In genomic region chr16:15653227-15653626, GRCh38 we compare ENCODE assay signal across 1 cellular context.
TF ChIP-seq lines count a peak whose summit lies in the region.

No MANE protein-coding gene starts in this region.

TF ChIP-seq in SK-N-SH, 30 proteins besides CTCF, POLR2A, EP300 and RAD21 (continued from another document):
- TF ChIP-seq USF2 (IDR thresholded peaks at IDR 0.05; ENCODE audit: borderline replicate concordance, low read depth, low read length) (no peak), EZH2phosphoT487 (IDR thresholded peaks at IDR 0.05; ENCODE audit: borderline replicate concordance, low read depth) (no peak), IRF3 (IDR thresholded peaks at IDR 0.05; ENCODE audit: low read depth, low read length) (no peak), YY1 (IDR thresholded peaks at IDR 0.05; ENCODE audit: low read depth) (no peak), MEF2A (IDR thresholded peaks at IDR 0.05; ENCODE audit: borderline replicate concordance, low read depth) (no peak), RFX5 (IDR thresholded peaks at IDR 0.05; ENCODE audit: low read length) (no peak), CHD2 (IDR thresholded peaks at IDR 0.05; ENCODE audit: low read length, partially characterized antibody) (no peak), ZBTB33 (IDR thresholded peaks at IDR 0.05; ENCODE audit: borderline replicate concordance, low read depth) (no peak), JUND (IDR thresholded peaks at IDR 0.05) (peak; percentile 32; the same call in 1 of the 2 replicates), GATA2 (CRISPR knock-in tag; IDR thresholded peaks at IDR 0.05) (no peak), PBX3 (IDR thresholded peaks at IDR 0.05) (peak; percentile 65), RXRA (IDR thresholded peaks at IDR 0.05; ENCODE audit: borderline replicate concordance, low read depth) (no peak), RCOR1 (IDR thresholded peaks at IDR 0.05; ENCODE audit: low read length) (no peak), USF1 (IDR thresholded peaks at IDR 0.05; ENCODE audit: borderline replicate concordance, low read depth) (no peak), MXI1 (IDR thresholded peaks at IDR 0.05; ENCODE audit: low read depth, low read length) (no peak)
